In the genomic region with DNA sequence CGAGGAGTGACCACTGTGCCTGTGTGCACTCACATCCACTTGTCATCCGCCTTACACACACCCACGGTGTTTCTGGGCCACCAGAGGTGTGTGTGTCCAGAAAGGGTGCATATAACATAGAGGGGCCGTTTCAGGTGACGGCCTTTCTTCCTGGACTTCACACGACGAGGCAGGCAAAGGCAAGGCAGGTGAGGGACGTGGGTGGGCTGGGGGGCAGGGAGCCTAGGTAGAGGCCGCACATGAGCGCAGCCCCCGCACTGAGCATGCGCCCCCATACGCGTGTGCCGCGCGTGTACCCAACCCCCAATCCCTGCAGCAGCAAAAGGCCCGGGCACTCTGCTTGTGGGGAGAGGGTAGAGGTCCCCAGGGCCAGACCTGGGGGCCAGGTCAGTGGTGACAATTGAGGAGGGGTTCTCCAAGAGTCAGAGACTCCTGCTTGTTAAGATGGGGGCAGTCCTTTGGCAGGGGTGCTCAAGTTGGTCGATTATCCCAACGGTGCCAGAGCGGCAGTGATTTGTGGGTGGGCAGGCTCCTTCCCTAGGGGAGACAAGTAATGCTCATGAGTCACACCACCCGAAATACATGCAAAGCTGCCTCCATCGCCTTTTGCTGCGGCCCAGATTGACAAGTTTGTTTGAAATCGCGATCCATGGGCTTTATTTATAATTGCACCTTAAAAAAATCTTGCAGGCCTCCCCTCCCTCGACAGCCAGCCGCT, we compare ENCODE assay signal across 8 cellular contexts. TPM values are rescaled to one million over a fixed set of nuclear protein-coding genes. Genes with fewer than 3 reads are reported as not detected.
DNase-seq lines count a peak whose midpoint lies in the region; ATAC-seq and TF ChIP-seq lines count a peak whose summit lies in the region.

No MANE protein-coding gene starts in this region.

- H3K27me3 ChIP-seq in Peyer's patch, result no peaks in the 10 kb centered on the region
- H3K27me3 ChIP-seq in muscle layer of colon (ENCODE audit: control insufficient read depth in 1 of 2, insufficient read depth in 2 of 2, low read length in 2 of 2), result no peaks in the 10 kb centered on the region

- DNase-seq in activated CD4-positive, alpha-beta T cell treated with anti-CD3 and anti-CD28 coated beads for 48 hours, result peak; percentile 45
- no peak for DNase-seq in activated CD4-positive, alpha-beta T cell treated with anti-CD3 and anti-CD28 coated beads for 1 hour
- DNase-seq in Peyer's patch (no peak), coronary artery (ENCODE audit: low spot score) (no peak), globus pallidus (ENCODE audit: low spot score) (no peak)

- no peaks in the 10 kb centered on the region for H3K9me3 ChIP-seq in Peyer's patch
- H3K9me3 ChIP-seq in muscle layer of colon (ENCODE audit: low read length), result no peaks in the 10 kb centered on the region

- peak overlapping the region; percentile 51 to 95 (median 78) for H3K4me3 ChIP-seq in Peyer's patch
- H3K4me3 ChIP-seq in coronary artery, result peak overlapping the region; percentile 99
- peak overlapping the region; percentile 68 to 70 for H3K4me3 ChIP-seq in muscle layer of colon (ENCODE audit: low read depth in 1 of 2, low read length in 2 of 2)

- H3K9ac ChIP-seq in muscle layer of colon (ENCODE audit: low read length), result no peak overlapping the region

- H3K4me1 ChIP-seq in Peyer's patch (peaks cover 9 to 58% (median 46%) of the 10 kb centered on the region in 4 donors), muscle layer of colon (ENCODE audit: insufficient read depth, low read length) (peaks cover 61% of the 10 kb centered on the region)

- H3K27ac ChIP-seq in Peyer's patch (peak overlapping the region; percentile 19 to 90 (median 83)), coronary artery (peak overlapping the region; percentile 71 to 96), muscle layer of colon (ENCODE audit: low read depth, low read length) (peak overlapping the region; percentile 71)

- no peak for TF ChIP-seq POLR2A in Peyer's patch (IDR thresholded peaks at IDR 0.05)

- ATAC-seq in activated CD4-positive, CD25-positive, alpha-beta regulatory T cell treated with anti-CD3 and anti-CD28 coated beads, Interleukin-2, amount 50 U/mL, for 24 hours, result no peak
- no peak for ATAC-seq in HG03139 (IDR thresholded peaks at IDR 0.05; ENCODE audit: unreplicated experiment)

- no peaks in the 10 kb centered on the region for H3K36me3 ChIP-seq in Peyer's patch
- no peaks in the 10 kb centered on the region for H3K36me3 ChIP-seq in muscle layer of colon (ENCODE audit: insufficient read depth, low read length)

- TF ChIP-seq CTCF in Peyer's patch (IDR thresholded peaks at IDR 0.05) (no peak), coronary artery (IDR thresholded peaks at IDR 0.05) (no peak)

RNA-seq across cellular contexts. Expression of a gene that starts 1.0 kb away (rescaled TPM):
- total RNA-seq in Peyer's patch, result 10 to 100 TPM; 31.9 to 66.7 (median 52.6) TPM

RNA-seq across cellular contexts. Expression of a gene that starts 2.5 kb away (rescaled TPM):
- total RNA-seq in Peyer's patch, result 10 to 100 TPM in 1 of 4 donors, 1 to 10 TPM in 3; 4.2 to 14.9 (median 8.3) TPM

RNA-seq across cellular contexts. Expression of a gene that starts 21.9 kb away (rescaled TPM):
- total RNA-seq in Peyer's patch, result 100 to 1,000 TPM in 2 of 4 donors, 10 to 100 TPM in 2; 86.6 to 204 (median 139) TPM

RNA-seq across cellular contexts. Expression of a gene that starts 23.6 kb away (rescaled TPM):
- total RNA-seq in Peyer's patch, result 10 to 100 TPM; 19.0 to 41.2 (median 32.2) TPM

RNA-seq across cellular contexts. Expression of a gene that starts 32.3 kb away (rescaled TPM):
- 10 to 100 TPM in 3 of 4 donors, 1 to 10 TPM in 1; 4.0 to 28.9 (median 19.9) TPM for total RNA-seq in Peyer's patch
